1 cellular context compared by ENCODE assay signal in the genomic region with DNA sequence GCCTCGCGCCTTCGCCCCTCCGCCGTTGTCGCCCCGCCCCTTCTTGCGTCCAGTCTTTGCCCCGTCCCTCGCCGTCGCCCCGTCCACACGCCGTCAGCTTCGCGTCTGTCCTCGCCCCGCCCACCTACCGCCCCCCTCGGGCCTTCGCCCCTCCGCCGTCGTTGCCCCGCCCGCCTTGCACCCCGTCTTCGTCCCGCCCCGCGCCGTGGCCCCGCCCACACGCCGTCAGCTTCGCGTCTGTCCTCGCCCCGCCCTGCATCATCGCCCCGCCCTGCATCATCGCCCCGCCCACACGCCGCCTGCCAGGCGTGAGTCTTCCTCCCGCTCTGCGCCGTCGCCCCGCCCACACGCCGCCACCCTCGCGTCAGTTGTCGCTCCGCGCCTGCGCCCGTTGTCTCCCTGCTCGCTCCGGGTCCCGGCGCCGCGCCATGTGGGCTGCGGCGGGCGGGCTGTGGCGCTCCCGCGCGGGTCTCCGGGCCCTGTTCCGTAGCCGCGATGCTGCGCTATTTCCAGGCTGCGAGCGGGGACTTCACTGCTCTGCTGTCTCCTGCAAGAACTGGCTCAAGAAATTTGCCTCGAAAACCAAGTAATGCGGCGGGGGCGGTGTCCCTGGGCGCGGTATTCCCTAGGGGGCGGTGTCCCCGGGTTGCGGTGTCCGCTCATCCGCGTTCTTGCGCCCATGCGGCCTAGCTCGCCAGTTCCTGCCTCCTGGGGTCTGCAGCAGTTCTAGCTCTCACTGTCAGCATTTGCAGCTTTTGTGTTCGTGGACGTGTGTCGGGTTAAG.
TF ChIP-seq lines count a peak whose summit lies in the region.

Gene RBFA, plus strand, starts transcription at position 367 of the 784 bp plus-strand sequence. Its CDS starts 62 bp downstream, at position 429.

TF ChIP-seq in GM12878, 131 proteins besides CTCF, POLR2A, EP300 and RAD21 (continued from another document and continues in another):
- peak; percentile 97 for TF ChIP-seq NKRF (conservative IDR thresholded peaks at IDR 0.05)
- TF ChIP-seq MLLT1 (IDR thresholded peaks at IDR 0.05), result no peak
- peak; percentile 66; the same call in 1 of the 2 replicates for TF ChIP-seq ZNF207 (IDR thresholded peaks at IDR 0.05; ENCODE audit: borderline replicate concordance)
- no peak for TF ChIP-seq NFYA (IDR thresholded peaks at IDR 0.05; ENCODE audit: borderline replicate concordance, low read depth, low read length)
- TF ChIP-seq RELA (IDR thresholded peaks at IDR 0.05; ENCODE audit: borderline replicate concordance, partially characterized antibody), result peak; percentile 33
- TF ChIP-seq, protein P1, sequence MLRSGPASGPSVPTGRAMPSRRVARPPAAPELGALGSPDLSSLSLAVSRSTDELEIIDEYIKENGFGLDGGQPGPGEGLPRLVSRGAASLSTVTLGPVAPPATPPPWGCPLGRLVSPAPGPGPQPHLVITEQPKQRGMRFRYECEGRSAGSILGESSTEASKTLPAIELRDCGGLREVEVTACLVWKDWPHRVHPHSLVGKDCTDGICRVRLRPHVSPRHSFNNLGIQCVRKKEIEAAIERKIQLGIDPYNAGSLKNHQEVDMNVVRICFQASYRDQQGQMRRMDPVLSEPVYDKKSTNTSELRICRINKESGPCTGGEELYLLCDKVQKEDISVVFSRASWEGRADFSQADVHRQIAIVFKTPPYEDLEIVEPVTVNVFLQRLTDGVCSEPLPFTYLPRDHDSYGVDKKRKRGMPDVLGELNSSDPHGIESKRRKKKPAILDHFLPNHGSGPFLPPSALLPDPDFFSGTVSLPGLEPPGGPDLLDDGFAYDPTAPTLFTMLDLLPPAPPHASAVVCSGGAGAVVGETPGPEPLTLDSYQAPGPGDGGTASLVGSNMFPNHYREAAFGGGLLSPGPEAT (IDR thresholded peaks at IDR 0.05; ENCODE audit: low read depth), result 0 out of 2 replicates have a peak, but pooled peaks have one; percentile 24
- no peak for TF ChIP-seq YBX1 (IDR thresholded peaks at IDR 0.05)
- TF ChIP-seq NFIC (IDR thresholded peaks at IDR 0.05; ENCODE audit: low read depth, low read length), result no peak
- peak; percentile 86 for TF ChIP-seq MYC (IDR thresholded peaks at IDR 0.05; ENCODE audit: insufficient read depth, insufficient read length, insufficient replicate concordance, low read length, severe bottlenecking)
- peak; percentile 56 for TF ChIP-seq EED (IDR thresholded peaks at IDR 0.05; ENCODE audit: low read depth)
- TF ChIP-seq POLR2AphosphoS2 (IDR thresholded peaks at IDR 0.05; ENCODE audit: low read depth, low read length), result 0 out of 2 replicates have a peak, but pooled peaks have one; percentile 32
- peak; percentile 51; the same call in 1 of the 3 replicates for TF ChIP-seq POU2F2 (IDR thresholded peaks at IDR 0.05; ENCODE audit: borderline replicate concordance, low read depth, low read length)
- TF ChIP-seq, protein P2, sequence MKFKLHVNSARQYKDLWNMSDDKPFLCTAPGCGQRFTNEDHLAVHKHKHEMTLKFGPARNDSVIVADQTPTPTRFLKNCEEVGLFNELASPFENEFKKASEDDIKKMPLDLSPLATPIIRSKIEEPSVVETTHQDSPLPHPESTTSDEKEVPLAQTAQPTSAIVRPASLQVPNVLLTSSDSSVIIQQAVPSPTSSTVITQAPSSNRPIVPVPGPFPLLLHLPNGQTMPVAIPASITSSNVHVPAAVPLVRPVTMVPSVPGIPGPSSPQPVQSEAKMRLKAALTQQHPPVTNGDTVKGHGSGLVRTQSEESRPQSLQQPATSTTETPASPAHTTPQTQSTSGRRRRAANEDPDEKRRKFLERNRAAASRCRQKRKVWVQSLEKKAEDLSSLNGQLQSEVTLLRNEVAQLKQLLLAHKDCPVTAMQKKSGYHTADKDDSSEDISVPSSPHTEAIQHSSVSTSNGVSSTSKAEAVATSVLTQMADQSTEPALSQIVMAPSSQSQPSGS (IDR thresholded peaks at IDR 0.05; ENCODE audit: low read length), result no peak
- TF ChIP-seq, protein P3, sequence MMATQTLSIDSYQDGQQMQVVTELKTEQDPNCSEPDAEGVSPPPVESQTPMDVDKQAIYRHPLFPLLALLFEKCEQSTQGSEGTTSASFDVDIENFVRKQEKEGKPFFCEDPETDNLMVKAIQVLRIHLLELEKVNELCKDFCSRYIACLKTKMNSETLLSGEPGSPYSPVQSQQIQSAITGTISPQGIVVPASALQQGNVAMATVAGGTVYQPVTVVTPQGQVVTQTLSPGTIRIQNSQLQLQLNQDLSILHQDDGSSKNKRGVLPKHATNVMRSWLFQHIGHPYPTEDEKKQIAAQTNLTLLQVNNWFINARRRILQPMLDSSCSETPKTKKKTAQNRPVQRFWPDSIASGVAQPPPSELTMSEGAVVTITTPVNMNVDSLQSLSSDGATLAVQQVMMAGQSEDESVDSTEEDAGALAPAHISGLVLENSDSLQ (IDR thresholded peaks at IDR 0.05), result no peak
- no peak for TF ChIP-seq KDM1A (IDR thresholded peaks at IDR 0.05; ENCODE audit: borderline replicate concordance)
- TF ChIP-seq, protein P4, sequence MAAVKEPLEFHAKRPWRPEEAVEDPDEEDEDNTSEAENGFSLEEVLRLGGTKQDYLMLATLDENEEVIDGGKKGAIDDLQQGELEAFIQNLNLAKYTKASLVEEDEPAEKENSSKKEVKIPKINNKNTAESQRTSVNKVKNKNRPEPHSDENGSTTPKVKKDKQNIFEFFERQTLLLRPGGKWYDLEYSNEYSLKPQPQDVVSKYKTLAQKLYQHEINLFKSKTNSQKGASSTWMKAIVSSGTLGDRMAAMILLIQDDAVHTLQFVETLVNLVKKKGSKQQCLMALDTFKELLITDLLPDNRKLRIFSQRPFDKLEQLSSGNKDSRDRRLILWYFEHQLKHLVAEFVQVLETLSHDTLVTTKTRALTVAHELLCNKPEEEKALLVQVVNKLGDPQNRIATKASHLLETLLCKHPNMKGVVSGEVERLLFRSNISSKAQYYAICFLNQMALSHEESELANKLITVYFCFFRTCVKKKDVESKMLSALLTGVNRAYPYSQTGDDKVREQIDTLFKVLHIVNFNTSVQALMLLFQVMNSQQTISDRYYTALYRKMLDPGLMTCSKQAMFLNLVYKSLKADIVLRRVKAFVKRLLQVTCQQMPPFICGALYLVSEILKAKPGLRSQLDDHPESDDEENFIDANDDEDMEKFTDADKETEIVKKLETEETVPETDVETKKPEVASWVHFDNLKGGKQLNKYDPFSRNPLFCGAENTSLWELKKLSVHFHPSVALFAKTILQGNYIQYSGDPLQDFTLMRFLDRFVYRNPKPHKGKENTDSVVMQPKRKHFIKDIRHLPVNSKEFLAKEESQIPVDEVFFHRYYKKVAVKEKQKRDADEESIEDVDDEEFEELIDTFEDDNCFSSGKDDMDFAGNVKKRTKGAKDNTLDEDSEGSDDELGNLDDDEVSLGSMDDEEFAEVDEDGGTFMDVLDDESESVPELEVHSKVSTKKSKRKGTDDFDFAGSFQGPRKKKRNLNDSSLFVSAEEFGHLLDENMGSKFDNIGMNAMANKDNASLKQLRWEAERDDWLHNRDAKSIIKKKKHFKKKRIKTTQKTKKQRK (IDR thresholded peaks at IDR 0.05; ENCODE audit: low read depth, low read length), result no peak
- TF ChIP-seq FOXM1 (IDR thresholded peaks at IDR 0.05; ENCODE audit: low read depth, low read length), result no peak
- peak; percentile 92 for TF ChIP-seq LARP7 (IDR thresholded peaks at IDR 0.05)
- no peak for TF ChIP-seq MTA2 (IDR thresholded peaks at IDR 0.05; ENCODE audit: low read depth)
- no peak for TF ChIP-seq CHD1 (IDR thresholded peaks at IDR 0.05; ENCODE audit: low read depth, low read length)
- TF ChIP-seq, protein P5, sequence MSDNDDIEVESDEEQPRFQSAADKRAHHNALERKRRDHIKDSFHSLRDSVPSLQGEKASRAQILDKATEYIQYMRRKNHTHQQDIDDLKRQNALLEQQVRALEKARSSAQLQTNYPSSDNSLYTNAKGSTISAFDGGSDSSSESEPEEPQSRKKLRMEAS (IDR thresholded peaks at IDR 0.05; ENCODE audit: low read depth, low read length), result peak; percentile 73; the same call in 1 of the 2 replicates
- TF ChIP-seq CBX3 (IDR thresholded peaks at IDR 0.05; ENCODE audit: borderline replicate concordance, low read depth), result no peak
- TF ChIP-seq E2F4 (IDR thresholded peaks at IDR 0.05; ENCODE audit: low read depth, low read length), result no peak
- no peak for TF ChIP-seq IRF3 (IDR thresholded peaks at IDR 0.05)
- TF ChIP-seq SRF (IDR thresholded peaks at IDR 0.05; ENCODE audit: low read depth in 2 of 2, low read length in 2 of 2), result 0 out of 4 replicates have a peak, but pooled peaks of 1 of the 2 experiments have one; percentile 35
- TF ChIP-seq MYB (IDR thresholded peaks at IDR 0.05; ENCODE audit: borderline replicate concordance, low read depth, low read length), result no peak
- TF ChIP-seq, protein P6, sequence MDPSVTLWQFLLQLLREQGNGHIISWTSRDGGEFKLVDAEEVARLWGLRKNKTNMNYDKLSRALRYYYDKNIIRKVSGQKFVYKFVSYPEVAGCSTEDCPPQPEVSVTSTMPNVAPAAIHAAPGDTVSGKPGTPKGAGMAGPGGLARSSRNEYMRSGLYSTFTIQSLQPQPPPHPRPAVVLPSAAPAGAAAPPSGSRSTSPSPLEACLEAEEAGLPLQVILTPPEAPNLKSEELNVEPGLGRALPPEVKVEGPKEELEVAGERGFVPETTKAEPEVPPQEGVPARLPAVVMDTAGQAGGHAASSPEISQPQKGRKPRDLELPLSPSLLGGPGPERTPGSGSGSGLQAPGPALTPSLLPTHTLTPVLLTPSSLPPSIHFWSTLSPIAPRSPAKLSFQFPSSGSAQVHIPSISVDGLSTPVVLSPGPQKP (IDR thresholded peaks at IDR 0.05; ENCODE audit: low read depth, low read length), result no peak
- TF ChIP-seq NFXL1 (IDR thresholded peaks at IDR 0.05; ENCODE audit: borderline replicate concordance), result no peak
- TF ChIP-seq SPI1 (IDR thresholded peaks at IDR 0.05; ENCODE audit: borderline replicate concordance, insufficient read depth, low read depth, low read length), result no peak
- no peak for TF ChIP-seq MTA3 (IDR thresholded peaks at IDR 0.05; ENCODE audit: borderline replicate concordance, low read length)
- no peak for TF ChIP-seq GABPA (IDR thresholded peaks at IDR 0.05; ENCODE audit: low read depth)
- TF ChIP-seq MEF2A (IDR thresholded peaks at IDR 0.05; ENCODE audit: insufficient read depth, low read depth, low read length), result no peak
- no peak for TF ChIP-seq NR2C1 (IDR thresholded peaks at IDR 0.05)
- TF ChIP-seq ZZZ3 (IDR thresholded peaks at IDR 0.05; ENCODE audit: control insufficient read depth, insufficient read length, low read depth), result no peak
- peak; percentile 36; the same call in 1 of the 2 replicates for TF ChIP-seq TBL1XR1 (IDR thresholded peaks at IDR 0.05; ENCODE audit: low read depth, low read length)
- peak; percentile 28; the same call in 1 of the 2 replicates for TF ChIP-seq PAX5 (IDR thresholded peaks at IDR 0.05; ENCODE audit: borderline replicate concordance, low read depth, low read length)
- TF ChIP-seq FOS (IDR thresholded peaks at IDR 0.05; ENCODE audit: borderline replicate concordance, extremely low read depth, insufficient read length), result no peak
